8 cellular contexts compared by ENCODE assay signal in genomic region chr14:21025374-21026151, GRCh38. TPM values are rescaled to one million over a fixed set of nuclear protein-coding genes. Genes with fewer than 3 reads are reported as not detected.
A peak's percentile ranks its signal among the peaks of the same experiment; 100 is the strongest.
DNase-seq lines count a peak whose midpoint lies in the region; ATAC-seq and TF ChIP-seq lines count a peak whose summit lies in the region.

No MANE protein-coding gene starts in this region.

- peaks cover 30% of the 10 kb centered on the region for H3K27me3 ChIP-seq in GM23338 (ENCODE audit: insufficient read depth)
- H3K27me3 ChIP-seq in heart left ventricle = peaks cover 0 to 7% (median 0%) of the 10 kb centered on the region in 9 donors

- H3K36me3 Mint-ChIP-seq in GM23338 (ENCODE audit: low read depth) (peaks cover 16% of the 10 kb centered on the region), osteocyte (ENCODE audit: unreplicated experiment) (no peaks in the 10 kb centered on the region)
- peaks cover 4% of the 10 kb centered on the region for H3K36me3 Mint-ChIP-seq in activated T-helper 17 cell treated with anti-CD3 and anti-CD28 coated beads, Interleukin-2, amount 50 U/mL, for 72 hours (ENCODE audit: low read depth)

- H3K27ac ChIP-seq in GM23338 (ENCODE audit: low read depth) = peak overlapping the region; percentile 94
- H3K27ac ChIP-seq in heart left ventricle = peak overlapping the region; percentile 82 to 100 (median 98)

- no peaks in the 10 kb centered on the region for H4K20me1 ChIP-seq in GM23338 (replicated peaks; ENCODE audit: insufficient read depth)

- intact Hi-C loops in heart left ventricle (cut with DNase I) = loop anchor here in 2 of 10 donors (1.0 kb wide), 1 partner anchor 14 kb away; no protein-coding TSS in a partner anchor

- peaks cover 1% of the 10 kb centered on the region; the same call in 1 of the 2 replicates for H3K9me2 ChIP-seq in GM23338 (ENCODE audit: insufficient read depth)

- TF ChIP-seq POLR2A in heart left ventricle (IDR thresholded peaks at IDR 0.05) = no peak

- peak overlapping the region; percentile 91; the same call in 1 of the 2 replicates for H2AFZ ChIP-seq in GM23338

- TF ChIP-seq CTCF in GM23338 (conservative IDR thresholded peaks at IDR 0.05; ENCODE audit: low read depth in 2 of 2) (no peak), heart left ventricle (IDR thresholded peaks at IDR 0.05) (no peak), osteocyte (IDR thresholded peaks at IDR 0.05) (no peak)

- H3K4me3 ChIP-seq in GM23338 (peak overlapping the region; percentile 70), heart left ventricle (peak overlapping the region; percentile 66 to 98 (median 88))

- H3K4me2 ChIP-seq in GM23338 = peak overlapping the region; percentile 97

- no peaks in the 10 kb centered on the region; the same call in 1 of the 2 replicates for H3K79me2 ChIP-seq in GM23338 (replicated peaks; ENCODE audit: insufficient read depth)

- H3K9me3 Mint-ChIP-seq in GM23338 (no peaks in the 10 kb centered on the region; the same call in 2 of the 3 replicates), osteocyte (ENCODE audit: unreplicated experiment) (no peaks in the 10 kb centered on the region)
- no peaks in the 10 kb centered on the region for H3K9me3 Mint-ChIP-seq in activated T-helper 17 cell treated with anti-CD3 and anti-CD28 coated beads, Interleukin-2, amount 50 U/mL, for 72 hours

- DNase-seq in GM23338 (ENCODE audit: low spot score) = peak; percentile 85
- DNase-seq in heart left ventricle = peak; percentile 88 to 94 (median 92)
- DNase-seq in osteocyte (ENCODE audit: extremely low spot score, unreplicated experiment) = no peak
- DNase-seq in NCI-H187 (lab: John Stamatoyannopoulos, UW) = no peak
- DNase-seq in AG20443 (ENCODE audit: low spot score) = no peak
- no peak for DNase-seq in GM03348 (ENCODE audit: low spot score)

- H3K36me3 ChIP-seq in GM23338 (ENCODE audit: insufficient read depth) (no peaks in the 10 kb centered on the region), heart left ventricle (peaks cover 0 to 24% (median 17%) of the 10 kb centered on the region in 9 donors)

- peak overlapping the region; percentile 91 for H3K4me3 Mint-ChIP-seq in GM23338
- peak overlapping the region; percentile 86 for H3K4me3 Mint-ChIP-seq in activated T-helper 17 cell treated with anti-CD3 and anti-CD28 coated beads, Interleukin-2, amount 50 U/mL, for 72 hours
- H3K4me3 Mint-ChIP-seq in osteocyte (ENCODE audit: unreplicated experiment) = peak overlapping the region; percentile 78

- peaks cover 7% of the 10 kb centered on the region; the same call in 1 of the 2 replicates for H3F3A ChIP-seq in GM23338 (replicated peaks; ENCODE audit: low read depth)

- peak overlapping the region; percentile 91 for H3K27ac Mint-ChIP-seq in GM23338
- H3K27ac Mint-ChIP-seq in activated T-helper 17 cell treated with anti-CD3 and anti-CD28 coated beads, Interleukin-2, amount 50 U/mL, for 72 hours = no peak overlapping the region
- no peak overlapping the region for H3K27ac Mint-ChIP-seq in osteocyte (ENCODE audit: unreplicated experiment)

- peaks cover 31% of the 10 kb centered on the region for H3K4me1 ChIP-seq in GM23338 (ENCODE audit: insufficient read depth)
- H3K4me1 ChIP-seq in heart left ventricle = peaks cover 0 to 49% (median 30%) of the 10 kb centered on the region in 12 donors

- H3K4me1 Mint-ChIP-seq in GM23338 (peaks cover 39% of the 10 kb centered on the region), osteocyte (ENCODE audit: unreplicated experiment) (peaks cover 9% of the 10 kb centered on the region)
- peaks cover 12% of the 10 kb centered on the region for H3K4me1 Mint-ChIP-seq in activated T-helper 17 cell treated with anti-CD3 and anti-CD28 coated beads, Interleukin-2, amount 50 U/mL, for 72 hours

- peak; percentile 69 for ATAC-seq in GM23338
- ATAC-seq in activated T-helper 17 cell treated with anti-CD3 and anti-CD28 coated beads, Interleukin-2, amount 50 U/mL, for 72 hours (replicated peaks) = no peak
- ATAC-seq in heart left ventricle = peak; percentile 63 to 73 (median 68)
- no peak for ATAC-seq in GM21825 (IDR thresholded peaks at IDR 0.05; ENCODE audit: unreplicated experiment)

- no peaks in the 10 kb centered on the region for H3K9me3 ChIP-seq in heart left ventricle

- H3K27me3 Mint-ChIP-seq in GM23338 (ENCODE audit: insufficient read depth, low read depth, poor library complexity) (peaks cover 28% of the 10 kb centered on the region), osteocyte (ENCODE audit: unreplicated experiment) (peaks cover 42% of the 10 kb centered on the region)
- no peaks in the 10 kb centered on the region for H3K27me3 Mint-ChIP-seq in activated T-helper 17 cell treated with anti-CD3 and anti-CD28 coated beads, Interleukin-2, amount 50 U/mL, for 72 hours

- 1 to 11% (median 3%) methylated on average over 32 to 55 of the region's 55 CpGs for WGBS in heart left ventricle, 4 donors

TF ChIP-seq in GM23338, 12 proteins besides CTCF, POLR2A, EP300 and RAD21 (continues in another document):
- TF ChIP-seq STAT1 (IDR thresholded peaks at IDR 0.05; ENCODE audit: unreplicated experiment) (no peak), EZH2 (IDR thresholded peaks at IDR 0.05; ENCODE audit: low read depth, unreplicated experiment) (no peak), POLR2AphosphoS5 (IDR thresholded peaks at IDR 0.05; ENCODE audit: low read depth) (peak; percentile 41; the same call in 1 of the 2 replicates), JUNB (IDR thresholded peaks at IDR 0.05; ENCODE audit: unreplicated experiment) (no peak), CREB1 (CRISPR knock-in tag; IDR thresholded peaks at IDR 0.05; ENCODE audit: low read depth) (no peak), ZNF331 (CRISPR knock-in tag; IDR thresholded peaks at IDR 0.05; ENCODE audit: low read depth) (no peak)

RNA-seq across cellular contexts. Expression of gene NDRG2, which starts 0.7 kb away (rescaled TPM):
- total RNA-seq in GM23338 (2014; rRNA removed; shearing (Covaris generic)) = 15.2 and 20.6 TPM in 2 replicates
- polyA plus RNA-seq in GM23338 (2016; fragmentation: Nextera tagmentation; extraction: Ambion mirVana) (8.8 and 10.5 TPM in 2 replicates), heart left ventricle (100 to 1,000 TPM; 314 to 339 TPM)
- 1 to 10 TPM; 4.1 to 5.4 TPM for total RNA-seq in activated T-helper 17 cell treated with anti-CD3 and anti-CD28 coated beads, Interleukin-2, amount 50 U/mL, for 72 hours
- total RNA-seq in heart left ventricle (100 to 1,000 TPM; 187 to 661 (median 301) TPM), osteocyte (8.0 and 8.6 TPM in 2 replicates)

RNA-seq across cellular contexts. Expression of gene TPPP2, which starts 4.5 kb away (rescaled TPM):
- total RNA-seq in GM23338 (2014; rRNA removed; shearing (Covaris generic)) = not detected in 2 replicates
- polyA plus RNA-seq in GM23338 (2016; fragmentation: Nextera tagmentation; extraction: Ambion mirVana) (not detected in 2 replicates), heart left ventricle (under 1 TPM; 0.65 to 0.96 TPM)
- not detected for total RNA-seq in activated T-helper 17 cell treated with anti-CD3 and anti-CD28 coated beads, Interleukin-2, amount 50 U/mL, for 72 hours
- total RNA-seq in heart left ventricle (1 to 10 TPM in 3 of 9 donors, under 1 TPM in 4, not detected in 2; 0.54 to 2.8 (median 0.99) TPM), osteocyte (not detected in 2 replicates)

RNA-seq across cellular contexts. Expression of gene RNASE13, which starts 9.0 kb away (rescaled TPM):
- not detected in 2 replicates for total RNA-seq in GM23338 (2014; rRNA removed; shearing (Covaris generic))
- polyA plus RNA-seq in GM23338 (2016; fragmentation: Nextera tagmentation; extraction: Ambion mirVana) = not detected in 2 replicates
- not detected for total RNA-seq in activated T-helper 17 cell treated with anti-CD3 and anti-CD28 coated beads, Interleukin-2, amount 50 U/mL, for 72 hours
- not detected for total RNA-seq in heart left ventricle
- not detected for polyA plus RNA-seq in heart left ventricle
- not detected in 2 replicates for total RNA-seq in osteocyte

RNA-seq across cellular contexts. Expression of gene RNASE7, which starts 16.6 kb away (rescaled TPM):
- total RNA-seq in GM23338 (2014; rRNA removed; shearing (Covaris generic)) = not detected in 2 replicates
- polyA plus RNA-seq in GM23338 (2016; fragmentation: Nextera tagmentation; extraction: Ambion mirVana) = not detected in 2 replicates
- total RNA-seq in activated T-helper 17 cell treated with anti-CD3 and anti-CD28 coated beads, Interleukin-2, amount 50 U/mL, for 72 hours = not detected
- total RNA-seq in heart left ventricle = not detected
- polyA plus RNA-seq in heart left ventricle = under 1 TPM in 1 of 2 donors, not detected in 1; 0.04 TPM
- total RNA-seq in osteocyte = not detected in 2 replicates

RNA-seq across cellular contexts. Expression of gene SLC39A2, which starts 26.5 kb away (rescaled TPM):
- total RNA-seq in GM23338 (2014; rRNA removed; shearing (Covaris generic)) = not detected in 2 replicates
- polyA plus RNA-seq in GM23338 (2016; fragmentation: Nextera tagmentation; extraction: Ambion mirVana) (not detected in 2 replicates), heart left ventricle (not detected)
- under 1 TPM; 0.24 to 0.30 TPM for total RNA-seq in activated T-helper 17 cell treated with anti-CD3 and anti-CD28 coated beads, Interleukin-2, amount 50 U/mL, for 72 hours
- total RNA-seq in heart left ventricle (not detected), osteocyte (0.60 and 1.1 TPM in 2 replicates)

Comparison
In these comparisons a context has a peak if more than half of its experiments do, and no peak if none do; other contexts are left out.
1. ATAC-seq: peak in GM23338 (single experiment) and heart left ventricle (4 of 4); none in activated T-helper 17 cell treated with anti-CD3 and anti-CD28 coated beads, Interleukin-2, amount 50 U/mL, for 72 hours (single experiment) and GM21825 (single experiment).
2. DNase-seq: peak in GM23338 (single experiment) and heart left ventricle (5 of 5); none in osteocyte (single experiment), NCI-H187 (0 of 2), AG20443 (single experiment) and GM03348 (single experiment).
3. Peak in every context shown above with its lines, with median percentiles within 50 percentile points of each other: H3K4me3 Mint-ChIP-seq.